40 cellular contexts compared by ENCODE assay signal in genomic region chr1:157558119-157558518, GRCh38. TPM values are rescaled to one million over a fixed set of nuclear protein-coding genes. Genes with fewer than 3 reads are reported as not detected.
"Had no signal": no experiment of that assay in that cellular context is flagged by ENCODE, and none has a peak within 500 bp of the region (broad histone marks: within the 10 kb centered on the region; RNA-seq: fewer than 3 reads in every experiment).

No MANE protein-coding gene starts in this region.

- H3K36me3 Mint-ChIP-seq: activated CD4-positive, alpha-beta memory T cell treated with anti-CD3 and anti-CD28 coated beads for 36 hours; activated naive CD4-positive, alpha-beta T cell treated with anti-CD3 and anti-CD28 coated beads, Interleukin-2, amount 50 U/mL, for 72 hours; activated naive CD8-positive, alpha-beta T cell treated with anti-CD3 and anti-CD28 coated beads for 36 hours had no signal

- H3K27me3 Mint-ChIP-seq: activated B cell treated with CpG ODN at 0.5 μM for 24 hours had no signal

- H3K4me1 ChIP-seq: adrenal gland, body of pancreas, breast epithelium had no signal

- H3K36me3 ChIP-seq: adrenal gland, brain microvascular endothelial cell, breast epithelium, cardiac muscle cell had no signal

- H3K27me3 ChIP-seq: adrenal gland, body of pancreas, brain microvascular endothelial cell, breast epithelium, cardiac muscle cell had no signal

- H3K4me3 Mint-ChIP-seq: activated B cell treated with CpG ODN at 0.5 μM for 24 hours; activated CD4-positive, alpha-beta memory T cell treated with anti-CD3 and anti-CD28 coated beads for 36 hours; activated CD4-positive, alpha-beta T cell treated with anti-CD3 and anti-CD28 coated beads, Interleukin-2, amount 10 ng/mL, durations not matched to agents 24 days and 14 days; activated CD8-positive, alpha-beta T cell treated with anti-CD3 and anti-CD28 coated beads for 36 hours; activated naive CD4-positive, alpha-beta T cell treated with anti-CD3 and anti-CD28 coated beads for 36 hours; activated naive CD8-positive, alpha-beta T cell treated with anti-CD3 and anti-CD28 coated beads for 36 hours; activated T-cell treated with anti-CD3 and anti-CD28 coated beads, Interleukin-2, amount 50 U/mL, for 4 hours; activated T-cell treated with anti-CD3 and anti-CD28 coated beads, Interleukin-2, amount 50 U/mL, for 72 hours; activated T-helper 1 cell treated with anti-CD3 and anti-CD28 coated beads, Interleukin-12 subunit alpha, Interleukin-12 subunit beta, Interleukin-2, Interleukin-4 antibody, amounts not matched to agents 30 ng/mL and 10 ng/mL and 1 ng/mL, durations not matched to agents 14 hours and 24 hours and 36 hours; activated T-helper 17 cell treated with anti-CD3 and anti-CD28 coated beads, Interleukin-2, amount 50 U/mL, for 72 hours; central memory CD8-positive, alpha-beta T cell; T-helper 1 cell treated with Interleukin-12 subunit alpha and Interleukin-12 subunit beta and Interleukin-4 antibody, amounts not matched to agents 30 μg/mL and 1 μg/mL, for 36 hours; T-helper 2 cell treated with Interferon-gamma antibody and Interleukin-4, amounts not matched to agents 5 μg/mL and 100 μg/mL, for 36 hours had no signal

- H3K27ac Mint-ChIP-seq: activated B cell treated with CpG ODN at 0.5 μM for 24 hours; activated CD4-positive, alpha-beta memory T cell treated with anti-CD3 and anti-CD28 coated beads for 36 hours; activated CD4-positive, alpha-beta T cell treated with anti-CD3 and anti-CD28 coated beads, Interleukin-2, amount 10 ng/mL, durations not matched to agents 24 days and 14 days; activated CD8-positive, alpha-beta T cell treated with anti-CD3 and anti-CD28 coated beads for 36 hours; activated naive CD4-positive, alpha-beta T cell treated with anti-CD3 and anti-CD28 coated beads for 36 hours; activated naive CD4-positive, alpha-beta T cell treated with anti-CD3 and anti-CD28 coated beads, Interleukin-2, amount 50 U/mL, for 72 hours; activated naive CD8-positive, alpha-beta T cell treated with anti-CD3 and anti-CD28 coated beads for 36 hours; activated T-cell treated with anti-CD3 and anti-CD28 coated beads, Interleukin-2, amount 50 U/mL, for 72 hours; activated T-helper 1 cell treated with anti-CD3 and anti-CD28 coated beads, Interleukin-12 subunit alpha, Interleukin-12 subunit beta, Interleukin-2, Interleukin-4 antibody, amounts not matched to agents 30 ng/mL and 10 ng/mL and 1 ng/mL, durations not matched to agents 14 hours and 24 hours and 36 hours; activated T-helper 17 cell treated with anti-CD3 and anti-CD28 coated beads, Interleukin-2, amount 50 U/mL, for 72 hours; T-helper 1 cell treated with Interleukin-12 subunit alpha and Interleukin-12 subunit beta and Interleukin-4 antibody, amounts not matched to agents 30 μg/mL and 1 μg/mL, for 36 hours; T-helper 2 cell treated with Interferon-gamma antibody and Interleukin-4, amounts not matched to agents 5 μg/mL and 100 μg/mL, for 36 hours had no signal

- H3K4me3 ChIP-seq: adrenal gland, body of pancreas, breast epithelium, cardiac muscle cell had no signal

- FAIRE-seq: astrocyte had no signal

- H3K27ac ChIP-seq: adrenal gland, body of pancreas, brain microvascular endothelial cell, breast epithelium, cardiac muscle cell, VCaP had no signal

- H3K9me3 Mint-ChIP-seq: activated B cell treated with CpG ODN at 0.5 μM for 24 hours; activated CD4-positive, alpha-beta memory T cell treated with anti-CD3 and anti-CD28 coated beads for 36 hours; activated CD4-positive, alpha-beta T cell treated with anti-CD3 and anti-CD28 coated beads, Interleukin-2, amount 10 ng/mL, durations not matched to agents 24 days and 14 days; activated CD8-positive, alpha-beta T cell treated with anti-CD3 and anti-CD28 coated beads for 36 hours; activated naive CD4-positive, alpha-beta T cell treated with anti-CD3 and anti-CD28 coated beads for 36 hours; activated naive CD4-positive, alpha-beta T cell treated with anti-CD3 and anti-CD28 coated beads, Interleukin-2, amount 50 U/mL, for 72 hours; activated naive CD8-positive, alpha-beta T cell treated with anti-CD3 and anti-CD28 coated beads for 36 hours; activated T-cell treated with anti-CD3 and anti-CD28 coated beads, Interleukin-2, amount 50 U/mL, for 4 hours; activated T-cell treated with anti-CD3 and anti-CD28 coated beads, Interleukin-2, amount 50 U/mL, for 72 hours; activated T-helper 1 cell treated with anti-CD3 and anti-CD28 coated beads, Interleukin-12 subunit alpha, Interleukin-12 subunit beta, Interleukin-2, Interleukin-4 antibody, amounts not matched to agents 30 ng/mL and 10 ng/mL and 1 ng/mL, durations not matched to agents 14 hours and 24 hours and 36 hours; activated T-helper 17 cell treated with anti-CD3 and anti-CD28 coated beads, Interleukin-2, amount 50 U/mL, for 72 hours; central memory CD8-positive, alpha-beta T cell; T-helper 1 cell treated with Interleukin-12 subunit alpha and Interleukin-12 subunit beta and Interleukin-4 antibody, amounts not matched to agents 30 μg/mL and 1 μg/mL, for 36 hours; T-helper 2 cell treated with Interferon-gamma antibody and Interleukin-4, amounts not matched to agents 5 μg/mL and 100 μg/mL, for 36 hours had no signal

- ATAC-seq: activated CD8-positive, alpha-beta T cell treated with anti-CD3 and anti-CD28 coated beads for 36 hours; activated naive CD4-positive, alpha-beta T cell treated with anti-CD3 and anti-CD28 coated beads, Interleukin-2, amount 50 U/mL, for 72 hours; activated T-cell treated with anti-CD3 and anti-CD28 coated beads, Interleukin-2, amount 50 U/mL, for 4 hours; activated T-cell treated with anti-CD3 and anti-CD28 coated beads, Interleukin-2, amount 50 U/mL, for 72 hours; activated T-helper 17 cell treated with anti-CD3 and anti-CD28 coated beads, Interleukin-2, amount 50 U/mL, for 72 hours; body of pancreas had no signal

- DNase-seq: activated B cell treated with CpG ODN at 0.5 μM for 24 hours; activated CD4-positive, alpha-beta memory T cell treated with anti-CD3 and anti-CD28 coated beads for 36 hours; activated CD4-positive, alpha-beta T cell treated with anti-CD3 and anti-CD28 coated beads for 4 hours; activated CD4-positive, alpha-beta T cell treated with anti-CD3 and anti-CD28 coated beads, Interleukin-2, amount 10 ng/mL, durations not matched to agents 24 days and 14 days; activated CD4-positive, alpha-beta T cell treated with anti-CD3 and anti-CD28 coated beads, Interleukin-2, amount 50 U/mL, for 1 hour; activated CD4-positive, alpha-beta T cell treated with anti-CD3 and anti-CD28 coated beads, Interleukin-2, amount 50 U/mL, for 4 hours; activated CD4-positive, CD25-positive, alpha-beta regulatory T cell treated with anti-CD3 and anti-CD28 coated beads, Interleukin-2, amount 50 U/mL, for 72 hours; activated CD8-positive, alpha-beta memory T cell treated with anti-CD3 and anti-CD28 coated beads, Interleukin-2, amount 50 U/mL, for 4 hours; activated CD8-positive, alpha-beta T cell treated with anti-CD3 and anti-CD28 coated beads for 36 hours; activated effector memory CD4-positive, alpha-beta T cell treated with anti-CD3 and anti-CD28 coated beads, Interleukin-2, amount 50 U/mL, for 16 hours; activated gamma-delta T cell treated with Interleukin-2 at 50 U/mL for 16 hours; activated naive CD4-positive, alpha-beta T cell; activated naive CD4-positive, alpha-beta T cell treated with anti-CD3 and anti-CD28 coated beads for 36 hours; activated naive CD4-positive, alpha-beta T cell treated with anti-CD3 and anti-CD28 coated beads, Interleukin-2, amount 50 U/mL, for 16 hours; activated naive CD8-positive, alpha-beta T cell treated with anti-CD3 and anti-CD28 coated beads for 36 hours; activated T-cell treated with anti-CD3 and anti-CD28 coated beads for 4 hours; activated T-cell treated with anti-CD3 and anti-CD28 coated beads, Interleukin-2, amount 50 U/mL, for 1 hour; activated T-cell treated with anti-CD3 and anti-CD28 coated beads, Interleukin-2, amount 50 U/mL, for 4 hours; activated T-cell treated with anti-CD3 and anti-CD28 coated beads, Interleukin-2, amount 50 U/mL, for 72 hours; adrenal gland; amniotic stem cell; aorta; body of pancreas; brain microvascular endothelial cell; caudate nucleus; cerebellar nuclear complex; T-helper 1 cell; T-helper 2 cell; T-helper 9 cell had no signal

- H3K4me1 Mint-ChIP-seq: activated naive CD8-positive, alpha-beta T cell treated with anti-CD3 and anti-CD28 coated beads for 36 hours; activated T-helper 17 cell treated with anti-CD3 and anti-CD28 coated beads, Interleukin-2, amount 50 U/mL, for 72 hours had no signal

- H3K9me3 ChIP-seq: adrenal gland, body of pancreas, breast epithelium had no signal

RNA-seq across cellular contexts. Expression of gene FCRL5, which starts 5.8 kb away (rescaled TPM):
- total RNA-seq: activated CD4-positive, alpha-beta memory T cell treated with anti-CD3 and anti-CD28 coated beads for 36 hours; activated CD4-positive, alpha-beta T cell treated with anti-CD3 and anti-CD28 coated beads, Interleukin-2, amount 10 ng/mL, durations not matched to agents 24 days and 14 days; activated CD8-positive, alpha-beta memory T cell treated with anti-CD3 and anti-CD28 coated beads for 36 hours; activated naive CD4-positive, alpha-beta T cell treated with anti-CD3 and anti-CD28 coated beads for 36 hours; activated naive CD4-positive, alpha-beta T cell treated with anti-CD3 and anti-CD28 coated beads, Interleukin-2, amount 50 U/mL, for 72 hours; activated T-cell treated with anti-CD3 and anti-CD28 coated beads, Interleukin-2, amount 50 U/mL, for 4 hours; activated T-helper 1 cell treated with anti-CD3 and anti-CD28 coated beads, Interleukin-12 subunit alpha, Interleukin-12 subunit beta, Interleukin-2, Interleukin-4 antibody, amounts not matched to agents 30 ng/mL and 10 ng/mL and 1 ng/mL, durations not matched to agents 14 hours and 24 hours and 36 hours; activated T-helper 17 cell treated with anti-CD3 and anti-CD28 coated beads, Interleukin-2, amount 50 U/mL, for 72 hours; astrocyte; cardiac muscle cell had no signal
- polyA plus RNA-seq: cardiac muscle cell had no signal

RNA-seq across cellular contexts. Expression of gene FCRL4, which starts 39.8 kb away (rescaled TPM):
- total RNA-seq: activated CD4-positive, alpha-beta memory T cell treated with anti-CD3 and anti-CD28 coated beads for 36 hours; activated CD4-positive, alpha-beta T cell treated with anti-CD3 and anti-CD28 coated beads, Interleukin-2, amount 10 ng/mL, durations not matched to agents 24 days and 14 days; activated CD8-positive, alpha-beta memory T cell treated with anti-CD3 and anti-CD28 coated beads for 36 hours; activated CD8-positive, alpha-beta T cell treated with anti-CD3 and anti-CD28 coated beads for 36 hours; activated naive CD4-positive, alpha-beta T cell treated with anti-CD3 and anti-CD28 coated beads for 36 hours; activated naive CD4-positive, alpha-beta T cell treated with anti-CD3 and anti-CD28 coated beads, Interleukin-2, amount 50 U/mL, for 72 hours; activated naive CD8-positive, alpha-beta T cell treated with anti-CD3 and anti-CD28 coated beads for 36 hours; activated T-cell treated with anti-CD3 and anti-CD28 coated beads, Interleukin-2, amount 50 U/mL, for 4 hours; activated T-cell treated with anti-CD3 and anti-CD28 coated beads, Interleukin-2, amount 50 U/mL, for 72 hours; activated T-helper 1 cell treated with anti-CD3 and anti-CD28 coated beads, Interleukin-12 subunit alpha, Interleukin-12 subunit beta, Interleukin-2, Interleukin-4 antibody, amounts not matched to agents 30 ng/mL and 10 ng/mL and 1 ng/mL, durations not matched to agents 14 hours and 24 hours and 36 hours; activated T-helper 17 cell treated with anti-CD3 and anti-CD28 coated beads, Interleukin-2, amount 50 U/mL, for 72 hours; adrenal gland; aorta; astrocyte; body of pancreas; cardiac muscle cell had no signal
- polyA plus RNA-seq: adrenal gland, aorta, cardiac muscle cell had no signal
